Comparison of ENCODE assay signal across 1 cellular context in the genomic region with DNA sequence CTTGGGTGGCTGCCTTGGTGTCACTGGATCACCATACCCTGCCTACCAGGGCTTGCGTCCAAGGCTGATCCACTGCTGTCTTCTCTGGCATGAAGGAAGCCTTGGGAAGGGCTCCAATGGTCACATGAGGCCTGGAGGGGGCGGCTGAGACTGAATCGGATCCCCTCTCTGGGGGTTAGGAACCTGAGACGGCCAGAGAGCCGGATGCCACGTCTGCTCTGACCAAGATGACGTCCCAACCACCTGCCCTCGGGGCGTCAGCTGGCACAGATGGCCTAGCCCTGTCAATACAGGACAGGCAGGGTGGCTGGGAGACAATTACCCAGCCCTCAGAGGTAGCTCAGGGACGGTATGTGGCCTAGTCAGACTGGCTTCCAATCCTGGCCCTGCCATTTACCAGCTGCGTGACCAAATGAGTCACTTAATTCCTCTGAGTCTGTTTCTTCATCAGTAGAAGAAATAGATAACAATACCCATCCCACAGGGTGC.
TF ChIP-seq lines count a peak whose summit lies in the region.

No MANE protein-coding gene starts in this region.

TF ChIP-seq in GM23338, 12 proteins besides CTCF, POLR2A, EP300 and RAD21 (continued from another document):
- TF ChIP-seq, protein P1, sequence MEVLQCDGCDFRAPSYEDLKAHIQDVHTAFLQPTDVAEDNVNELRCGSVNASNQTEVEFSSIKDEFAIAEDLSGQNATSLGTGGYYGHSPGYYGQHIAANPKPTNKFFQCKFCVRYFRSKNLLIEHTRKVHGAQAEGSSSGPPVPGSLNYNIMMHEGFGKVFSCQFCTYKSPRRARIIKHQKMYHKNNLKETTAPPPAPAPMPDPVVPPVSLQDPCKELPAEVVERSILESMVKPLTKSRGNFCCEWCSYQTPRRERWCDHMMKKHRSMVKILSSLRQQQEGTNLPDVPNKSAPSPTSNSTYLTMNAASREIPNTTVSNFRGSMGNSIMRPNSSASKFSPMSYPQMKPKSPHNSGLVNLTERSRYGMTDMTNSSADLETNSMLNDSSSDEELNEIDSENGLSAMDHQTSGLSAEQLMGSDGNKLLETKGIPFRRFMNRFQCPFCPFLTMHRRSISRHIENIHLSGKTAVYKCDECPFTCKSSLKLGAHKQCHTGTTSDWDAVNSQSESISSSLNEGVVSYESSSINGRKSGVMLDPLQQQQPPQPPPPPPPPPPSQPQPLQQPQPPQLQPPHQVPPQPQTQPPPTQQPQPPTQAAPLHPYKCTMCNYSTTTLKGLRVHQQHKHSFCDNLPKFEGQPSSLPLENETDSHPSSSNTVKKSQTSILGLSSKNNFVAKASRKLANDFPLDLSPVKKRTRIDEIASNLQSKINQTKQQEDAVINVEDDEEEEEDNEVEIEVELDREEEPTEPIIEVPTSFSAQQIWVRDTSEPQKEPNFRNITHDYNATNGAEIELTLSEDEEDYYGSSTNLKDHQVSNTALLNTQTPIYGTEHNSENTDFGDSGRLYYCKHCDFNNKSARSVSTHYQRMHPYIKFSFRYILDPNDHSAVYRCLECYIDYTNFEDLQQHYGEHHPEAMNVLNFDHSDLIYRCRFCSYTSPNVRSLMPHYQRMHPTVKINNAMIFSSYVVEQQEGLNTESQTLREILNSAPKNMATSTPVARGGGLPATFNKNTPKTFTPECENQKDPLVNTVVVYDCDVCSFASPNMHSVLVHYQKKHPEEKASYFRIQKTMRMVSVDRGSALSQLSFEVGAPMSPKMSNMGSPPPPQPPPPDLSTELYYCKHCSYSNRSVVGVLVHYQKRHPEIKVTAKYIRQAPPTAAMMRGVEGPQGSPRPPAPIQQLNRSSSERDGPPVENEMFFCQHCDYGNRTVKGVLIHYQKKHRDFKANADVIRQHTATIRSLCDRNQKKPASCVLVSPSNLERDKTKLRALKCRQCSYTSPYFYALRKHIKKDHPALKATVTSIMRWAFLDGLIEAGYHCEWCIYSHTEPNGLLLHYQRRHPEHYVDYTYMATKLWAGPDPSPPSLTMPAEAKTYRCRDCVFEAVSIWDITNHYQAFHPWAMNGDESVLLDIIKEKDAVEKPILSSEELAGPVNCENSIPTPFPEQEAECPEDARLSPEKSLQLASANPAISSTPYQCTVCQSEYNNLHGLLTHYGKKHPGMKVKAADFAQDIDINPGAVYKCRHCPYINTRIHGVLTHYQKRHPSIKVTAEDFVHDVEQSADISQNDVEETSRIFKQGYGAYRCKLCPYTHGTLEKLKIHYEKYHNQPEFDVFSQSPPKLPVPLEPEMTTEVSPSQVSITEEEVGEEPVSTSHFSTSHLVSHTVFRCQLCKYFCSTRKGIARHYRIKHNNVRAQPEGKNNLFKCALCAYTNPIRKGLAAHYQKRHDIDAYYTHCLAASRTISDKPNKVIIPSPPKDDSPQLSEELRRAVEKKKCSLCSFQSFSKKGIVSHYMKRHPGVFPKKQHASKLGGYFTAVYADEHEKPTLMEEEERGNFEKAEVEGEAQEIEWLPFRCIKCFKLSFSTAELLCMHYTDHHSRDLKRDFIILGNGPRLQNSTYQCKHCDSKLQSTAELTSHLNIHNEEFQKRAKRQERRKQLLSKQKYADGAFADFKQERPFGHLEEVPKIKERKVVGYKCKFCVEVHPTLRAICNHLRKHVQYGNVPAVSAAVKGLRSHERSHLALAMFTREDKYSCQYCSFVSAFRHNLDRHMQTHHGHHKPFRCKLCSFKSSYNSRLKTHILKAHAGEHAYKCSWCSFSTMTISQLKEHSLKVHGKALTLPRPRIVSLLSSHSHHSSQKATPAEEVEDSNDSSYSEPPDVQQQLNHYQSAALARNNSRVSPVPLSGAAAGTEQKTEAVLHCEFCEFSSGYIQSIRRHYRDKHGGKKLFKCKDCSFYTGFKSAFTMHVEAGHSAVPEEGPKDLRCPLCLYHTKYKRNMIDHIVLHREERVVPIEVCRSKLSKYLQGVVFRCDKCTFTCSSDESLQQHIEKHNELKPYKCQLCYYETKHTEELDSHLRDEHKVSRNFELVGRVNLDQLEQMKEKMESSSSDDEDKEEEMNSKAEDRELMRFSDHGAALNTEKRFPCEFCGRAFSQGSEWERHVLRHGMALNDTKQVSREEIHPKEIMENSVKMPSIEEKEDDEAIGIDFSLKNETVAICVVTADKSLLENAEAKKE (CRISPR knock-in tag; IDR thresholded peaks at IDR 0.05), result no peak
- TF ChIP-seq EZH2phosphoT487 (IDR thresholded peaks at IDR 0.05; ENCODE audit: unreplicated experiment) (no peak), EZH2 (IDR thresholded peaks at IDR 0.05; ENCODE audit: low read depth, unreplicated experiment) (no peak), STAT1 (IDR thresholded peaks at IDR 0.05; ENCODE audit: unreplicated experiment) (no peak), POLR2AphosphoS5 (IDR thresholded peaks at IDR 0.05; ENCODE audit: low read depth) (no peak), CREB1 (CRISPR knock-in tag; IDR thresholded peaks at IDR 0.05; ENCODE audit: low read depth) (no peak), ZNF331 (CRISPR knock-in tag; IDR thresholded peaks at IDR 0.05; ENCODE audit: low read depth) (no peak), NANOG (IDR thresholded peaks at IDR 0.05; ENCODE audit: borderline replicate concordance) (no peak)
- TF ChIP-seq, protein P2, sequence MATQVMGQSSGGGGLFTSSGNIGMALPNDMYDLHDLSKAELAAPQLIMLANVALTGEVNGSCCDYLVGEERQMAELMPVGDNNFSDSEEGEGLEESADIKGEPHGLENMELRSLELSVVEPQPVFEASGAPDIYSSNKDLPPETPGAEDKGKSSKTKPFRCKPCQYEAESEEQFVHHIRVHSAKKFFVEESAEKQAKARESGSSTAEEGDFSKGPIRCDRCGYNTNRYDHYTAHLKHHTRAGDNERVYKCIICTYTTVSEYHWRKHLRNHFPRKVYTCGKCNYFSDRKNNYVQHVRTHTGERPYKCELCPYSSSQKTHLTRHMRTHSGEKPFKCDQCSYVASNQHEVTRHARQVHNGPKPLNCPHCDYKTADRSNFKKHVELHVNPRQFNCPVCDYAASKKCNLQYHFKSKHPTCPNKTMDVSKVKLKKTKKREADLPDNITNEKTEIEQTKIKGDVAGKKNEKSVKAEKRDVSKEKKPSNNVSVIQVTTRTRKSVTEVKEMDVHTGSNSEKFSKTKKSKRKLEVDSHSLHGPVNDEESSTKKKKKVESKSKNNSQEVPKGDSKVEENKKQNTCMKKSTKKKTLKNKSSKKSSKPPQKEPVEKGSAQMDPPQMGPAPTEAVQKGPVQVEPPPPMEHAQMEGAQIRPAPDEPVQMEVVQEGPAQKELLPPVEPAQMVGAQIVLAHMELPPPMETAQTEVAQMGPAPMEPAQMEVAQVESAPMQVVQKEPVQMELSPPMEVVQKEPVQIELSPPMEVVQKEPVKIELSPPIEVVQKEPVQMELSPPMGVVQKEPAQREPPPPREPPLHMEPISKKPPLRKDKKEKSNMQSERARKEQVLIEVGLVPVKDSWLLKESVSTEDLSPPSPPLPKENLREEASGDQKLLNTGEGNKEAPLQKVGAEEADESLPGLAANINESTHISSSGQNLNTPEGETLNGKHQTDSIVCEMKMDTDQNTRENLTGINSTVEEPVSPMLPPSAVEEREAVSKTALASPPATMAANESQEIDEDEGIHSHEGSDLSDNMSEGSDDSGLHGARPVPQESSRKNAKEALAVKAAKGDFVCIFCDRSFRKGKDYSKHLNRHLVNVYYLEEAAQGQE (IDR thresholded peaks at IDR 0.05; ENCODE audit: unreplicated experiment), result no peak
TF ChIP-seq in GM23338: peak in this region for 0.
